15 cellular contexts compared by ENCODE assay signal in genomic region chr13:47397739-47398138, GRCh38.
DNase-seq lines count a peak whose midpoint lies in the region; ATAC-seq, FAIRE-seq and TF ChIP-seq lines count a peak whose summit lies in the region.
"Had no signal": no experiment of that assay in that cellular context is flagged by ENCODE, and none has a peak within 500 bp of the region (broad histone marks: within the 10 kb centered on the region; RNA-seq: fewer than 3 reads in every experiment).

No MANE protein-coding gene starts in this region.

- WGBS in GM23248 (ENCODE audit: low coverage in 1 of 2, low lambda C conversion rate in 2 of 2, missing lambda C conversion rate in 2 of 2), 2 experiments: 25 to 33% methylated on average over 2 of the region's 2 CpGs
- WGBS in H1 (ENCODE audit: extremely low coverage in 1 of 2, insufficient coverage in 1 of 2, insufficient read length in 1 of 2, insufficient replicate concordance in 2 of 2, low coverage in 1 of 2, low lambda C conversion rate in 2 of 2, missing lambda C conversion rate in 1 of 2), 2 experiments: 72% methylated on average over 2 of the region's 2 CpGs; no CpG with 5 or more reads in 1 of the 2 experiments
- no CpG with 5 or more reads among the region's 2 CpGs for WGBS in trophoblast cell (ENCODE audit: extremely low coverage, insufficient coverage, insufficient read length)

- H3K79me1 ChIP-seq in H1 (ENCODE audit: low read depth, low read length) (no peaks in the 10 kb centered on the region), trophoblast cell (ENCODE audit: low read length) (no peaks in the 10 kb centered on the region)

- FAIRE-seq in H1 (lab: Jason Lieb, UNC): no peak
- FAIRE-seq: endometrium had no signal

- no peak overlapping the region for H3K4me2 ChIP-seq in GM23248 (ENCODE audit: unreplicated experiment)
- H3K4me2 ChIP-seq in PC-3 (ENCODE audit: low read length): no peak overlapping the region
- H3K4me2 ChIP-seq in H1 (ENCODE audit: insufficient read depth in 1 of 2, low read depth in 2 of 2, low read length in 2 of 2): no peak overlapping the region
- no peak overlapping the region for H3K4me2 ChIP-seq in trophoblast cell (ENCODE audit: low read length)

- ATAC-seq in PC-3 (peak; percentile 87), HG02588 (IDR thresholded peaks at IDR 0.05; ENCODE audit: unreplicated experiment) (no peak)
- ATAC-seq: lower lobe of right lung; naive thymus-derived CD8-positive, alpha-beta T cell had no signal

- intact Hi-C loops in PC-3 (cut with micrococcal nuclease): no loop called here

- no peak overlapping the region for H2BK12ac ChIP-seq in H1 (ENCODE audit: low read depth, low read length)
- H2BK12ac ChIP-seq in trophoblast cell (ENCODE audit: low read length): no peak overlapping the region

- H4K12ac ChIP-seq in trophoblast cell (ENCODE audit: low read depth, low read length): no peak overlapping the region

- BruUV-seq in PC-3 (replicated peaks; lab: Mats Ljungman, UMichigan): no TSS peak

- no peaks in the 10 kb centered on the region for H3K23me2 ChIP-seq in H1 (ENCODE audit: low read depth, low read length)

- no peak for TF ChIP-seq POLR2A in H1 (IDR thresholded peaks at IDR 0.05; ENCODE audit: control extremely low read depth in 1 of 2, low read depth in 2 of 2, low read length in 2 of 2)

- no peaks in the 10 kb centered on the region for H3K27me3 ChIP-seq in GM23248 (replicated peaks; ENCODE audit: insufficient read depth)
- no peaks in the 10 kb centered on the region for H3K27me3 ChIP-seq in PC-3 (ENCODE audit: low read length)
- H3K27me3 ChIP-seq in H1 (replicated peaks in 1 of 4; ENCODE audit: control insufficient read depth in 3 of 4, extremely low read depth in 1 of 4, insufficient read depth in 3 of 4, low read length in 3 of 4): no peaks in the 10 kb centered on the region
- no peaks in the 10 kb centered on the region for H3K27me3 ChIP-seq in trophoblast cell (ENCODE audit: insufficient read depth, low read length)
- H3K27me3 ChIP-seq: tibial nerve had no signal

- CTCF ChIA-PET in PC-3 (lab: Charles Lee): no interaction called here
- CTCF ChIA-PET in H1 (lab: Charles Lee; ENCODE audit: partially characterized antibody): interaction anchor here (0.9 to 1.9 kb wide), 12 partner anchors 11 to 506 kb away, joined by 3 to 9 read pairs (median 3); no protein-coding TSS in a partner anchor

- H4K91ac ChIP-seq in H1 (replicated peaks; ENCODE audit: insufficient read length, low read length) (no peak overlapping the region), trophoblast cell (ENCODE audit: low read depth, low read length) (no peak overlapping the region)

- POLR2A ChIA-PET in PC-3 (lab: Charles Lee; ENCODE audit: unreplicated experiment): no interaction called here
- POLR2A ChIA-PET in H1 (lab: Charles Lee; ENCODE audit: partially characterized antibody): no interaction called here

- H2AK5ac ChIP-seq in H1 (ENCODE audit: low read depth, low read length): no peak overlapping the region
- H2AK5ac ChIP-seq in trophoblast cell (ENCODE audit: low read length): no peak overlapping the region

- no peaks in the 10 kb centered on the region for H3K36me3 ChIP-seq in GM23248 (ENCODE audit: low read depth)
- H3K36me3 ChIP-seq in PC-3 (ENCODE audit: low read depth, low read length): no peaks in the 10 kb centered on the region
- H3K36me3 ChIP-seq in H1 (ENCODE audit: control insufficient read depth in 2 of 4, insufficient read depth in 4 of 4, low read length in 3 of 4): no peaks in the 10 kb centered on the region
- no peaks in the 10 kb centered on the region for H3K36me3 ChIP-seq in trophoblast cell (ENCODE audit: control insufficient read depth in 1 of 2, insufficient read depth in 2 of 2, low read length in 2 of 2)
- H3K36me3 ChIP-seq: lower lobe of right lung, tibial nerve had no signal

- no peaks in the 10 kb centered on the region for H3K79me2 ChIP-seq in GM23248 (ENCODE audit: insufficient read depth)
- no peaks in the 10 kb centered on the region for H3K79me2 ChIP-seq in PC-3 (ENCODE audit: low read length)
- no peaks in the 10 kb centered on the region for H3K79me2 ChIP-seq in H1 (ENCODE audit: control insufficient read depth in 1 of 2, insufficient read depth in 2 of 2, low read length in 2 of 2)
- H3K79me2 ChIP-seq in trophoblast cell (ENCODE audit: control insufficient read depth, insufficient read depth, low read length, poor library complexity): no peaks in the 10 kb centered on the region

- H3K23ac ChIP-seq in H1 (ENCODE audit: insufficient read length) (no peak overlapping the region), trophoblast cell (ENCODE audit: low read length) (no peak overlapping the region)

- H2BK15ac ChIP-seq in H1 (ENCODE audit: low read length): no peak overlapping the region

- peak; percentile 22 for DNase-seq in GM23248
- peak; percentile 65 for DNase-seq in PC-3
- DNase-seq in H1 (ENCODE audit: low read depth in 1 of 2, low spot score in 2 of 2): no peak
- DNase-seq in trophoblast cell: peak; percentile 16 to 86
- no peak for DNase-seq in DMS114 treated with DMSO at 0.1 percent for 48 hours (lab: John Stamatoyannopoulos, UW; ENCODE audit: unreplicated experiment)
- no peak for DNase-seq in activated gamma-delta T cell treated with Interleukin-2 at 50 U/mL for 16 hours
- DNase-seq: CD4-positive, CD25-positive, alpha-beta regulatory T cell; lower lobe of right lung; naive thymus-derived CD8-positive, alpha-beta T cell; NCI-H187 treated with DMSO at 0.1 percent for 48 hours; NCI-H510A treated with DMSO at 0.1 percent for 48 hours had no signal

- H4K8ac ChIP-seq in H1 (ENCODE audit: extremely low read depth, insufficient read depth, low read length): no peak overlapping the region
- H4K8ac ChIP-seq in trophoblast cell (ENCODE audit: low read depth, low read length): no peak overlapping the region

- H3K4me3 ChIP-seq in GM23248 (no peak overlapping the region), PC-3 (ENCODE audit: low read length) (no peak overlapping the region), H1 (ENCODE audit: extremely low read depth in 1 of 4, insufficient read depth in 2 of 4, low read depth in 3 of 4, low read length in 4 of 4) (no peak overlapping the region), trophoblast cell (ENCODE audit: low read depth, low read length) (no peak overlapping the region)
- H3K4me3 ChIP-seq: lower lobe of right lung, tibial nerve had no signal

- no peak overlapping the region for H3K4ac ChIP-seq in H1 (replicated peaks; ENCODE audit: insufficient read length, low read depth, low read length)
- H3K4ac ChIP-seq in trophoblast cell (ENCODE audit: low read depth, low read length): no peak overlapping the region

- H3K27ac ChIP-seq in GM23248: no peak overlapping the region
- no peak overlapping the region for H3K27ac ChIP-seq in PC-3 (ENCODE audit: low read length)
- no peak overlapping the region for H3K27ac ChIP-seq in H1 (ENCODE audit: low read depth, low read length)
- H3K27ac ChIP-seq in trophoblast cell (ENCODE audit: low read depth, low read length): no peak overlapping the region
- H3K27ac ChIP-seq: lower lobe of right lung, tibial nerve, VCaP had no signal

- TF ChIP-seq RAD21 in H1 (IDR thresholded peaks at IDR 0.05 in 1 of 2, conservative IDR thresholded peaks at IDR 0.05 in 1 of 2; ENCODE audit: low read depth in 2 of 2, low read length in 2 of 2): peak; percentile 47 to 60

- H3F3A ChIP-seq in GM23248 (ENCODE audit: insufficient read depth) (no peaks in the 10 kb centered on the region), PC-3 (ENCODE audit: low read length, unreplicated experiment) (no peaks in the 10 kb centered on the region)

- H4K5ac ChIP-seq in H1 (ENCODE audit: insufficient read length, low read depth, low read length): no peak overlapping the region

- H3K56ac ChIP-seq in H1 (replicated peaks; ENCODE audit: insufficient read length, low read depth, low read length): no peak overlapping the region

- no peak overlapping the region for H2BK20ac ChIP-seq in H1 (ENCODE audit: low read length)

- H3K9me3 ChIP-seq in GM23248 (ENCODE audit: low read depth) (no peaks in the 10 kb centered on the region), PC-3 (ENCODE audit: low read length) (no peaks in the 10 kb centered on the region), H1 (ENCODE audit: insufficient read depth in 2 of 2, low read depth in 1 of 2, low read length in 1 of 2) (no peaks in the 10 kb centered on the region), trophoblast cell (ENCODE audit: insufficient read depth, low read depth, low read length) (no peaks in the 10 kb centered on the region)
- H3K9me3 ChIP-seq: lower lobe of right lung, tibial nerve had no signal

- no peak for TF ChIP-seq EP300 in H1 (IDR thresholded peaks at IDR 0.05; ENCODE audit: borderline replicate concordance in 1 of 2, low read depth in 2 of 2, low read length in 2 of 2)

- H3K4me1 ChIP-seq in GM23248 (ENCODE audit: insufficient read depth): peaks cover 6% of the 10 kb centered on the region; the same call in 1 of the 2 replicates
- H3K4me1 ChIP-seq in PC-3 (ENCODE audit: insufficient read depth, low read length): 0 out of 2 replicates have a peak, but pooled peaks cover 6% of the 10 kb centered on the region
- 0 out of 7 replicates have a peak, but pooled peaks cover 0 to 4% (median 0%) of the 10 kb centered on the region in 4 experiments for H3K4me1 ChIP-seq in H1 (replicated peaks in 1 of 4; ENCODE audit: control insufficient read depth in 3 of 4, insufficient read depth in 4 of 4, low read length in 3 of 4)
- no peaks in the 10 kb centered on the region for H3K4me1 ChIP-seq in trophoblast cell (ENCODE audit: control insufficient read depth in 1 of 2, insufficient read depth in 2 of 2, low read length in 2 of 2)
- H3K4me1 ChIP-seq: lower lobe of right lung, tibial nerve had no signal

- TF ChIP-seq CTCF in PC-3 (conservative IDR thresholded peaks at IDR 0.05; ENCODE audit: low read depth, low read length) (0 out of 2 replicates have a peak, but pooled peaks have one; percentile 19), H1 (IDR thresholded peaks at IDR 0.05; ENCODE audit: control extremely low read depth in 1 of 3, insufficient read depth in 1 of 3, low read depth in 1 of 3, low read length in 3 of 3) (peak in 2 of 3 experiments; percentile 15 to 27; a peak in 2 of 4 replicates)

- in situ Hi-C loops in GM23248 (cut with MboI): no loop called here

- peaks cover 6% of the 10 kb centered on the region; the same call in 1 of the 2 replicates for H3K9me2 ChIP-seq in GM23248 (ENCODE audit: insufficient read depth)
- H3K9me2 ChIP-seq in PC-3 (replicated peaks; ENCODE audit: low read length): no peaks in the 10 kb centered on the region

- H4K20me1 ChIP-seq in GM23248 (ENCODE audit: insufficient read depth): no peaks in the 10 kb centered on the region
- no peaks in the 10 kb centered on the region for H4K20me1 ChIP-seq in PC-3 (ENCODE audit: low read length)
- H4K20me1 ChIP-seq in H1 (replicated peaks in 1 of 2; ENCODE audit: control insufficient read depth in 1 of 2, insufficient read depth in 2 of 2, low read length in 2 of 2): no peaks in the 10 kb centered on the region

- H2AFZ ChIP-seq in GM23248: no peak overlapping the region
- no peak overlapping the region for H2AFZ ChIP-seq in PC-3 (ENCODE audit: low read length)
- H2AFZ ChIP-seq in H1 (ENCODE audit: low read length): no peak overlapping the region
- H2AFZ ChIP-seq in trophoblast cell (ENCODE audit: insufficient read depth, low read length, poor library complexity): no peak overlapping the region

- H2BK120ac ChIP-seq in H1 (replicated peaks; ENCODE audit: low read depth, low read length): no peak overlapping the region
- H2BK120ac ChIP-seq in trophoblast cell (ENCODE audit: insufficient read depth, low read length, poor library complexity): no peak overlapping the region

- no peak overlapping the region for H3K18ac ChIP-seq in H1 (ENCODE audit: extremely low read depth, low read length)
- no peak overlapping the region for H3K18ac ChIP-seq in trophoblast cell (ENCODE audit: low read length)

- H2BK5ac ChIP-seq in H1 (ENCODE audit: low read depth, low read length) (no peak overlapping the region), trophoblast cell (ENCODE audit: low read depth, low read length, poor library complexity) (no peak overlapping the region)

- no peak overlapping the region for H3K9ac ChIP-seq in GM23248
- H3K9ac ChIP-seq in PC-3 (ENCODE audit: low read length): no peak overlapping the region
- H3K9ac ChIP-seq in H1 (replicated peaks in 1 of 4; ENCODE audit: extremely low read depth in 1 of 4, low read depth in 3 of 4, low read length in 3 of 4): no peak overlapping the region
- H3K9ac ChIP-seq in trophoblast cell (ENCODE audit: low read length): no peak overlapping the region

- H3K14ac ChIP-seq in H1 (ENCODE audit: insufficient read length): no peak overlapping the region
- H3K14ac ChIP-seq in trophoblast cell (ENCODE audit: low read length): no peak overlapping the region

Comparison
In these comparisons a context has a peak if more than half of its experiments do, and no peak if none do; other contexts are left out.
1. DNase-seq: peak in GM23248 (single experiment), PC-3 (single experiment) and trophoblast cell (2 of 2); none in H1 (0 of 2), DMS114 treated with DMSO at 0.1 percent for 48 hours (single experiment) and activated gamma-delta T cell treated with Interleukin-2 at 50 U/mL for 16 hours (single experiment).